In the genomic region with DNA sequence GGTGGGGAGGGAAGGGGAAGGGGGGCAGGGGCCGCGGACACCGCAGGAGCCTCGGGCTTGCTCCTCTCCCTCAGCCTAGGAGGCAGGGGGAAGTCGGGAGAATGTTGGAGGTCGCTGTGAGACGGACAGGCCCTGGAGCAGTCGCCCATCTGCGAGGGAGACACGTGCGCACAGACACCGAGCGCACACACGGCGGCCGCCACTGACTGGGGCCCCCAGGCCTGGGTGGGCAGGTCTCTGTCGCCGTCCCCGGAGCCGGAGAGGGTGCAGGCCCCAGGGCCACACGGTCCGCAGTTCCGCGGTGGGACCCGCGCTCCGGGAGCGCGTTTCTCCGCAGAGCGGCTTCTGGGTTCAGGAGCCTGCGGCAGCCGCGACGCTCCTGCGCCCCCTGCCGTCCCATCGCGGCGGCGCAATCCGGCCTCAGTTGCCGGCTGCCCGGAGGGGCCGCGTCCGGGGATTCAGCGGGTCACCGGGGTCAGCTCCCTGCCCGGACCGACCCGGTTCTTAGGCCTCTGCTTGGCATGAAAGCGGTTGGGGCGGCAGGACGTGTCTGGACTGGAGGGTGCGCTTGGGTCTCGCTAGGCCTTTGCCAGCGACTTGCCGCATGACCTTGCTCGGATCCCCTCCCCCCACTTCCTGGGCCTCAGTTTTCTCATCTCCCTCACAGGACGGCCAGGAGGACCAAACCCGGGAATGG, we compare ENCODE assay signal across 1 cellular context.
TF ChIP-seq lines count a peak whose summit lies in the region.

No MANE protein-coding gene starts in this region.

TF ChIP-seq in neural cell, 6 proteins besides CTCF, POLR2A, EP300 and RAD21 (continued from another document):
- TF ChIP-seq REST (IDR thresholded peaks at IDR 0.05; ENCODE audit: borderline replicate concordance) = no peak
